18 cellular contexts compared by ENCODE assay signal in genomic region chr9:69249337-69249736, GRCh38.
DNase-seq lines count a peak whose midpoint lies in the region; ATAC-seq and TF ChIP-seq lines count a peak whose summit lies in the region.
"Had no signal": no experiment of that assay in that cellular context is flagged by ENCODE, and none has a peak within 500 bp of the region (broad histone marks: within the 10 kb centered on the region; RNA-seq: fewer than 3 reads in every experiment).

No MANE protein-coding gene starts in this region.

- H3K36me3 Mint-ChIP-seq in WTC11: peaks cover 82% of the 10 kb centered on the region

- H3K4me1 Mint-ChIP-seq in WTC11: no peaks in the 10 kb centered on the region
- H3K4me1 Mint-ChIP-seq: nephron progenitor cell; stimulated activated memory B cell treated with anti-CD40 and anti-IgM and Interleukin-4, amounts not matched to agents 10 μg/mL and 1 μg/mL and 100 μg/mL, for 72 hours; T-cell had no signal

- TF ChIP-seq CTCF in HFF-Myc (IDR thresholded peaks at IDR 0.05; ENCODE audit: low read depth, low read length, missing control alignments) (no peak), WTC11 (IDR thresholded peaks at IDR 0.05) (no peak)

- H3K4me3 Mint-ChIP-seq in WTC11: no peak overlapping the region
- H3K4me3 Mint-ChIP-seq: activated naive CD8-positive, alpha-beta T cell; nephron progenitor cell; stimulated activated memory B cell treated with anti-CD40 and anti-IgM and Interleukin-4, amounts not matched to agents 10 μg/mL and 1 μg/mL and 100 μg/mL, for 72 hours; T-cell had no signal

- H3K27me3 Mint-ChIP-seq in WTC11 (ENCODE audit: low read depth): no peaks in the 10 kb centered on the region
- H3K27me3 Mint-ChIP-seq: activated naive CD8-positive, alpha-beta T cell; stimulated activated memory B cell treated with anti-CD40 and anti-IgM and Interleukin-4, amounts not matched to agents 10 μg/mL and 1 μg/mL and 100 μg/mL, for 72 hours; T-cell had no signal

- CTCF ChIA-PET in WTC11 (lab: Charles Lee): no interaction called here

- DNase-seq in Daoy (ENCODE audit: low read depth): peak; percentile 33
- peak; percentile 7 for DNase-seq in HFF-Myc (ENCODE audit: extremely low read depth, low read depth)
- DNase-seq in WTC11 (ENCODE audit: low spot score): no peak
- no peak for DNase-seq in left lobe of liver (ENCODE audit: low spot score)
- no peak for DNase-seq in activated gamma-delta T cell treated with Interleukin-2 at 50 U/mL for 16 hours
- DNase-seq in medulla oblongata (ENCODE audit: extremely low spot score): no peak
- DNase-seq: activated CD4-positive, alpha-beta T cell treated with anti-CD3 and anti-CD28 coated beads, Interleukin-2, amount 50 U/mL, for 1 hour; effector memory CD4-positive, alpha-beta T cell; esophagus squamous epithelium; left cardiac atrium; NCI-H1694; nephron progenitor cell; stimulated activated CD4-positive, alpha-beta T cell treated with anti-CD3 and anti-CD28 coated beads, Interleukin-1b, Interleukin-23, amount 100 ng/mL, for 48 hours; T-cell had no signal

- peaks cover 4% of the 10 kb centered on the region; the same call in 1 of the 2 replicates for H3K9me3 Mint-ChIP-seq in WTC11
- H3K9me3 Mint-ChIP-seq: nephron progenitor cell; stimulated activated memory B cell treated with anti-CD40 and anti-IgM and Interleukin-4, amounts not matched to agents 10 μg/mL and 1 μg/mL and 100 μg/mL, for 72 hours; T-cell had no signal

- H3K4me3 ChIP-seq in HFF-Myc (replicated peaks; ENCODE audit: low read depth, low read length): no peak overlapping the region
- H3K4me3 ChIP-seq: esophagus squamous epithelium had no signal

- peak; percentile 43; the same call in 1 of the 2 replicates for ATAC-seq in WTC11
- peak; percentile 17 for ATAC-seq in left lobe of liver
- ATAC-seq in HG02588 (IDR thresholded peaks at IDR 0.05; ENCODE audit: unreplicated experiment): no peak
- no peak for ATAC-seq in HG03135 (IDR thresholded peaks at IDR 0.05; ENCODE audit: unreplicated experiment)
- ATAC-seq: stimulated activated memory B cell treated with anti-CD40 and anti-IgM and Interleukin-4, amounts not matched to agents 10 μg/mL and 1 μg/mL and 100 μg/mL, for 72 hours; T-cell had no signal

- POLR2A ChIA-PET in WTC11 (lab: Charles Lee): no interaction called here

- H3K27ac Mint-ChIP-seq in WTC11: no peak overlapping the region
- H3K27ac Mint-ChIP-seq: activated naive CD8-positive, alpha-beta T cell; nephron progenitor cell; stimulated activated memory B cell treated with anti-CD40 and anti-IgM and Interleukin-4, amounts not matched to agents 10 μg/mL and 1 μg/mL and 100 μg/mL, for 72 hours; T-cell had no signal

TF ChIP-seq in WTC11, 78 proteins besides CTCF, POLR2A, EP300 and RAD21:
- TF ChIP-seq FOXP4 (CRISPR knock-in tag; IDR thresholded peaks at IDR 0.05) (no peak), RELA (CRISPR knock-in tag; IDR thresholded peaks at IDR 0.05; ENCODE audit: borderline replicate concordance) (no peak), ZNF512 (CRISPR knock-in tag; IDR thresholded peaks at IDR 0.05; ENCODE audit: borderline replicate concordance) (no peak), SMAD4 (CRISPR knock-in tag; IDR thresholded peaks at IDR 0.05) (no peak), ZNF671 (CRISPR knock-in tag; IDR thresholded peaks at IDR 0.05) (no peak), ZMAT4 (CRISPR knock-in tag; IDR thresholded peaks at IDR 0.05) (no peak), ELF4 (CRISPR knock-in tag; IDR thresholded peaks at IDR 0.05; ENCODE audit: low read depth) (no peak), IRF1 (CRISPR knock-in tag; IDR thresholded peaks at IDR 0.05) (no peak), ZNF263 (CRISPR knock-in tag; IDR thresholded peaks at IDR 0.05; ENCODE audit: low read depth) (no peak)
TF ChIP-seq in WTC11: peak in this region for 0.

Comparison
In these comparisons a context has a peak if more than half of its experiments do, and no peak if none do; other contexts are left out.
1. DNase-seq: peak in Daoy (single experiment) and HFF-Myc (single experiment); none in WTC11 (single experiment), left lobe of liver (single experiment), activated gamma-delta T cell treated with Interleukin-2 at 50 U/mL for 16 hours (single experiment) and medulla oblongata (single experiment).
2. ATAC-seq: peak in WTC11 (single experiment) and left lobe of liver (single experiment); none in HG02588 (single experiment) and HG03135 (single experiment).